14 cellular contexts compared by ENCODE assay signal in genomic region chr2:229129738-229130371, GRCh38.
A peak's percentile ranks its signal among the peaks of the same experiment; 100 is the strongest.
DNase-seq lines count a peak whose midpoint lies in the region; ATAC-seq and TF ChIP-seq lines count a peak whose summit lies in the region.
"Had no signal": no experiment of that assay in that cellular context is flagged by ENCODE, and none has a peak within 500 bp of the region (broad histone marks: within the 10 kb centered on the region; RNA-seq: fewer than 3 reads in every experiment).

No MANE protein-coding gene starts in this region.

- WGBS in esophagus squamous epithelium, 2 donors, result 50 to 59% methylated on average over 12 of the region's 12 CpGs

- H3K79me2 ChIP-seq in ACC112 (ENCODE audit: control insufficient read depth, insufficient read depth, low read length, unreplicated experiment) (no peaks in the 10 kb centered on the region), fibroblast of lung (ENCODE audit: control insufficient read depth, insufficient read depth, low read length) (no peaks in the 10 kb centered on the region)

- no peak overlapping the region for H3K27ac ChIP-seq in ACC112 (ENCODE audit: low read depth, low read length)
- peak overlapping the region; percentile 69 for H3K27ac ChIP-seq in RWPE1
- H3K27ac ChIP-seq in fibroblast of lung (ENCODE audit: insufficient read depth, low read length), result peak overlapping the region; percentile 10
- no peak overlapping the region for H3K27ac ChIP-seq in esophagus squamous epithelium
- H3K27ac ChIP-seq: brain microvascular endothelial cell, uterus had no signal

- H3K36me3 ChIP-seq in ACC112 (ENCODE audit: insufficient read depth, low read length), result no peaks in the 10 kb centered on the region
- no peaks in the 10 kb centered on the region for H3K36me3 ChIP-seq in fibroblast of lung (ENCODE audit: control insufficient read depth, insufficient read depth, low read length)
- no peaks in the 10 kb centered on the region for H3K36me3 ChIP-seq in mucosa of descending colon (ENCODE audit: low read depth)
- no peaks in the 10 kb centered on the region for H3K36me3 ChIP-seq in esophagus squamous epithelium
- H3K36me3 ChIP-seq: brain microvascular endothelial cell, uterus had no signal

- POLR2A ChIA-PET in RWPE1 (lab: Yijun Ruan, JAX; ENCODE audit: low non-redundant PET), result no interaction called here

- intact Hi-C loops in mucosa of descending colon (cut with DNase I, micrococcal nuclease) (loop anchor here in 1 of 2 donors (5.0 kb wide), 2 partner anchors 142 to 457 kb away; partner anchors contain the start of gene PID1), esophagus squamous epithelium (cut with DNase I) (no loop called here)

- no peak overlapping the region for H3K9ac ChIP-seq in fibroblast of lung (ENCODE audit: insufficient read depth, low read length)

- ATAC-seq in mucosa of descending colon, result peak; percentile 92
- no peak for ATAC-seq in GM18873 (IDR thresholded peaks at IDR 0.05; ENCODE audit: low FRiP score, unreplicated experiment)
- ATAC-seq: activated T-cell treated with anti-CD3 and anti-CD28 coated beads, Interleukin-2, amount 50 U/mL, for 72 hours; esophagus mucosa had no signal

- CTCF ChIA-PET in RWPE1 (lab: Yijun Ruan, JAX), result interaction anchor here (0.6 to 0.7 kb wide), 3 partner anchors 122 to 290 kb away, joined by 3 to 4 read pairs (median 3); no protein-coding TSS in a partner anchor

- DNase-seq in RWPE1 (ENCODE audit: low spot score), result peak; percentile 16
- peak; percentile 52 to 65 for DNase-seq in fibroblast of lung (ENCODE audit: low read depth in 2 of 2)
- peak; percentile 55 to 65 (median 60) for DNase-seq in mucosa of descending colon
- no peak for DNase-seq in OCI-M1 (lab: John Stamatoyannopoulos, UW)
- no peak for DNase-seq in COLO829 (ENCODE audit: low spot score)
- no peak for DNase-seq in esophagus squamous epithelium (lab: John Stamatoyannopoulos, UW)
- DNase-seq: activated CD4-positive, CD25-positive, alpha-beta regulatory T cell; activated T-cell treated with anti-CD3 and anti-CD28 coated beads, Interleukin-2, amount 50 U/mL, for 72 hours; brain microvascular endothelial cell; NCI-H1930; uterus had no signal

- no peaks in the 10 kb centered on the region for H3K27me3 ChIP-seq in ACC112 (ENCODE audit: insufficient read depth, low read length)
- no peaks in the 10 kb centered on the region for H3K27me3 ChIP-seq in fibroblast of lung (ENCODE audit: control insufficient read depth, insufficient read depth, low read length)
- no peaks in the 10 kb centered on the region for H3K27me3 ChIP-seq in esophagus squamous epithelium
- H3K27me3 ChIP-seq: brain microvascular endothelial cell, uterus had no signal

- no peak for TF ChIP-seq CTCF in RWPE1 (conservative IDR thresholded peaks at IDR 0.05; ENCODE audit: low read depth)
- TF ChIP-seq CTCF in fibroblast of lung (conservative IDR thresholded peaks at IDR 0.05 in 1 of 2, IDR thresholded peaks at IDR 0.05 in 1 of 2; ENCODE audit: low read depth in 1 of 2, low read length in 2 of 2), result no peak
- TF ChIP-seq CTCF in mucosa of descending colon (IDR thresholded peaks at IDR 0.05), result no peak
- TF ChIP-seq CTCF in esophagus squamous epithelium (IDR thresholded peaks at IDR 0.05), result no peak

- H3K4me3 ChIP-seq in ACC112 (ENCODE audit: low read depth, low read length) (no peak overlapping the region), fibroblast of lung (replicated peaks in 1 of 4; ENCODE audit: control extremely low read depth in 1 of 4, insufficient read depth in 1 of 4, low read depth in 3 of 4, low read length in 4 of 4) (no peak overlapping the region), mucosa of descending colon (no peak overlapping the region), esophagus squamous epithelium (no peak overlapping the region)
- H3K4me3 ChIP-seq: uterus had no signal

- peak overlapping the region; percentile 62 for H3K4me2 ChIP-seq in fibroblast of lung (ENCODE audit: extremely low read depth, insufficient read depth, low read length)

- peaks cover 4% of the 10 kb centered on the region for H3K4me1 ChIP-seq in ACC112 (ENCODE audit: control insufficient read depth, insufficient read depth, low read length, unreplicated experiment)
- peaks cover 2% of the 10 kb centered on the region for H3K4me1 ChIP-seq in fibroblast of lung (ENCODE audit: control insufficient read depth, extremely low read depth, insufficient read depth, low read length)
- H3K4me1 ChIP-seq in mucosa of descending colon (ENCODE audit: low read depth), result no peaks in the 10 kb centered on the region
- no peaks in the 10 kb centered on the region for H3K4me1 ChIP-seq in esophagus squamous epithelium
- H3K4me1 ChIP-seq: uterus had no signal

- H4K20me1 ChIP-seq in fibroblast of lung (ENCODE audit: control insufficient read depth, extremely low read depth, insufficient read depth, low read length), result no peaks in the 10 kb centered on the region

- H2AFZ ChIP-seq in ACC112 (ENCODE audit: low read length, unreplicated experiment) (peak overlapping the region; percentile 23), fibroblast of lung (ENCODE audit: low read length) (no peak overlapping the region)

- H3K9me3 ChIP-seq in fibroblast of lung (ENCODE audit: control insufficient read depth, insufficient read depth, low read depth, low read length), result no peaks in the 10 kb centered on the region
- no peaks in the 10 kb centered on the region for H3K9me3 ChIP-seq in mucosa of descending colon
- no peaks in the 10 kb centered on the region for H3K9me3 ChIP-seq in esophagus squamous epithelium
- H3K9me3 ChIP-seq: uterus had no signal

- TF ChIP-seq POLR2A in esophagus squamous epithelium (IDR thresholded peaks at IDR 0.05), result no peak

Comparison
In these comparisons a context has a peak if more than half of its experiments do, and no peak if none do; other contexts are left out.
1. H3K27ac ChIP-seq: peak in RWPE1 (single experiment) and fibroblast of lung (single experiment); none in ACC112 (single experiment) and esophagus squamous epithelium (0 of 4).
2. DNase-seq: peak in RWPE1 (single experiment), fibroblast of lung (2 of 2) and mucosa of descending colon (3 of 3); none in OCI-M1 (single experiment), COLO829 (single experiment) and esophagus squamous epithelium (single experiment).